Comparison of ENCODE assay signal across 8 cellular contexts in genomic region chr21:46661211-46661625, GRCh38. TPM values are rescaled to one million over a fixed set of nuclear protein-coding genes. Genes with fewer than 3 reads are reported as not detected.
DNase-seq lines count a peak whose midpoint lies in the region; ATAC-seq and TF ChIP-seq lines count a peak whose summit lies in the region.

No MANE protein-coding gene starts in this region.

- H3K4me1 Mint-ChIP-seq in CD4-positive, alpha-beta memory T cell = peaks cover 10 to 37% (median 16%) of the 10 kb centered on the region in 4 donors
- H3K4me1 Mint-ChIP-seq in activated naive CD8-positive, alpha-beta T cell treated with anti-CD3 and anti-CD28 coated beads, Interleukin-2, amount 50 U/mL, for 24 hours = peaks cover 21% of the 10 kb centered on the region

- POLR2A ChIA-PET in CD4-positive, alpha-beta memory T cell (lab: Charles Lee; ENCODE audit: partially characterized antibody) = no interaction called here

- H3K4me3 Mint-ChIP-seq in CD4-positive, alpha-beta memory T cell = peak overlapping the region in 2 of 8 donors; percentile 34 to 36
- H3K4me3 Mint-ChIP-seq in activated naive CD8-positive, alpha-beta T cell treated with anti-CD3 and anti-CD28 coated beads, Interleukin-2, amount 50 U/mL, for 24 hours = peak overlapping the region; percentile 52

- H3K4me3 ChIP-seq in CD4-positive, alpha-beta memory T cell (ENCODE audit: low read length in 2 of 2) = no peak overlapping the region
- no peak overlapping the region for H3K4me3 ChIP-seq in cardiac muscle cell

- H3K4me1 ChIP-seq in CD4-positive, alpha-beta memory T cell (ENCODE audit: insufficient read depth, low read length) = peaks cover 7% of the 10 kb centered on the region
- H3K4me1 ChIP-seq in cardiac muscle cell (ENCODE audit: low read depth) = peaks cover 5% of the 10 kb centered on the region

- H3K36me3 ChIP-seq in CD4-positive, alpha-beta memory T cell (ENCODE audit: insufficient read depth, low read length) = peaks cover 26% of the 10 kb centered on the region
- H3K36me3 ChIP-seq in cardiac muscle cell = peaks cover 3% of the 10 kb centered on the region

- TF ChIP-seq CTCF in cardiac muscle cell (IDR thresholded peaks at IDR 0.05; ENCODE audit: low read depth, low read length) = peak; percentile 84

- peaks cover 0 to 3% (median under 1%) of the 10 kb centered on the region in 8 donors for H3K9me3 Mint-ChIP-seq in CD4-positive, alpha-beta memory T cell
- H3K9me3 Mint-ChIP-seq in activated naive CD8-positive, alpha-beta T cell treated with anti-CD3 and anti-CD28 coated beads, Interleukin-2, amount 50 U/mL, for 24 hours = peaks cover 6% of the 10 kb centered on the region

- intact Hi-C loops in CD4-positive, alpha-beta memory T cell (cut with micrococcal nuclease) = no loop called here
- intact Hi-C loops in posterior cingulate gyrus (cut with DNase I) = no loop called here

- H3K27ac Mint-ChIP-seq in CD4-positive, alpha-beta memory T cell = peak overlapping the region in 1 of 7 donors; percentile 24
- peak overlapping the region; percentile 78 for H3K27ac Mint-ChIP-seq in activated naive CD8-positive, alpha-beta T cell treated with anti-CD3 and anti-CD28 coated beads, Interleukin-2, amount 50 U/mL, for 24 hours

- no peaks in the 10 kb centered on the region for H3K27me3 ChIP-seq in CD4-positive, alpha-beta memory T cell (ENCODE audit: insufficient read depth, low read length)
- no peaks in the 10 kb centered on the region for H3K27me3 ChIP-seq in cardiac muscle cell

- peak; percentile 35 to 55 (median 49) for DNase-seq in CD4-positive, alpha-beta memory T cell
- peak; percentile 38 for DNase-seq in HuH-7.5 (ENCODE audit: low spot score)
- DNase-seq in activated naive CD8-positive, alpha-beta T cell treated with anti-CD3 and anti-CD28 coated beads, Interleukin-2, amount 50 U/mL, for 24 hours = peak; percentile 65
- DNase-seq in cardiac muscle cell (ENCODE audit: low read depth in 1 of 2, low spot score in 1 of 2) = peak; percentile 84 to 91
- peak; percentile 56 to 97 (median 78) for DNase-seq in posterior cingulate gyrus
- no peak for DNase-seq in T1000 (lab: John Stamatoyannopoulos, UW)
- no peak for DNase-seq in Kasumi-1 (lab: John Stamatoyannopoulos, UW)

- no peaks in the 10 kb centered on the region for H3K9me3 ChIP-seq in CD4-positive, alpha-beta memory T cell (ENCODE audit: control insufficient read depth in 1 of 2, low read length in 2 of 2)
- no peaks in the 10 kb centered on the region for H3K9me3 ChIP-seq in cardiac muscle cell (ENCODE audit: low read depth)

- no peak overlapping the region for H3K27ac ChIP-seq in CD4-positive, alpha-beta memory T cell (ENCODE audit: low read depth, low read length)
- H3K27ac ChIP-seq in cardiac muscle cell = peak overlapping the region; percentile 71

- peak; percentile 26 for ATAC-seq in activated naive CD8-positive, alpha-beta T cell treated with anti-CD3 and anti-CD28 coated beads, Interleukin-2, amount 50 U/mL, for 24 hours
- ATAC-seq in HG03520 (IDR thresholded peaks at IDR 0.05; ENCODE audit: unreplicated experiment) = no peak

- CTCF ChIA-PET in CD4-positive, alpha-beta memory T cell (lab: Charles Lee; ENCODE audit: partially characterized antibody) = interaction anchor here (0.6 to 1.7 kb wide), 6 partner anchors 9 to 518 kb away, joined by 3 to 5 read pairs (median 3); no protein-coding TSS in a partner anchor

- peaks cover 47 to 69% of the 10 kb centered on the region in 2 donors for H3K36me3 Mint-ChIP-seq in CD4-positive, alpha-beta memory T cell
- peaks cover 15% of the 10 kb centered on the region for H3K36me3 Mint-ChIP-seq in activated naive CD8-positive, alpha-beta T cell treated with anti-CD3 and anti-CD28 coated beads, Interleukin-2, amount 50 U/mL, for 24 hours (ENCODE audit: low read depth)

- no peaks in the 10 kb centered on the region for H3K27me3 Mint-ChIP-seq in CD4-positive, alpha-beta memory T cell
- H3K27me3 Mint-ChIP-seq in activated naive CD8-positive, alpha-beta T cell treated with anti-CD3 and anti-CD28 coated beads, Interleukin-2, amount 50 U/mL, for 24 hours = no peaks in the 10 kb centered on the region

RNA-seq across cellular contexts. Expression of gene PRMT2, which starts 25.7 kb away (rescaled TPM):
- 100 to 1,000 TPM; 175 to 177 TPM for total RNA-seq in CD4-positive, alpha-beta memory T cell
- polyA plus RNA-seq in CD4-positive, alpha-beta memory T cell = 100 to 1,000 TPM; 218 to 348 TPM
- 90.5 and 110 TPM in 2 replicates for total RNA-seq in cardiac muscle cell
- 115 and 140 TPM in 2 replicates for polyA plus RNA-seq in cardiac muscle cell

RNA-seq across cellular contexts. Expression of gene S100B, which starts 56.3 kb away (rescaled TPM):
- not detected for total RNA-seq in CD4-positive, alpha-beta memory T cell
- polyA plus RNA-seq in CD4-positive, alpha-beta memory T cell = under 1 TPM; 0.54 to 0.73 TPM
- total RNA-seq in cardiac muscle cell = 0.21 and 0.49 TPM in 2 replicates
- 0.16 and 0.81 TPM in 2 replicates for polyA plus RNA-seq in cardiac muscle cell

Comparison
In these comparisons a context has a peak if more than half of its experiments do, and no peak if none do; other contexts are left out.
1. DNase-seq: peak in CD4-positive, alpha-beta memory T cell (5 of 5), HuH-7.5 (single experiment), activated naive CD8-positive, alpha-beta T cell treated with anti-CD3 and anti-CD28 coated beads, Interleukin-2, amount 50 U/mL, for 24 hours (single experiment), cardiac muscle cell (2 of 2) and posterior cingulate gyrus (10 of 10); none in T1000 (single experiment) and Kasumi-1 (0 of 2).